20 cellular contexts compared by ENCODE assay signal in genomic region chr5:150918613-150919012, GRCh38. TPM values are rescaled to one million over a fixed set of nuclear protein-coding genes. Genes with fewer than 3 reads are reported as not detected.
DNase-seq lines count a peak whose midpoint lies in the region; ATAC-seq, FAIRE-seq and TF ChIP-seq lines count a peak whose summit lies in the region.
"Had no signal": no experiment of that assay in that cellular context is flagged by ENCODE, and none has a peak within 500 bp of the region (broad histone marks: within the 10 kb centered on the region; RNA-seq: fewer than 3 reads in every experiment).

No MANE protein-coding gene starts in this region.

- no peak for TF ChIP-seq POLR2A in H54 (IDR thresholded peaks at IDR 0.05; ENCODE audit: low read depth, low read length)

- CTCF ChIA-PET in A673 (lab: Charles Lee) = no interaction called here

- H2AFZ ChIP-seq in SU-DHL-6 (ENCODE audit: low read depth, low read length, severe bottlenecking) = peak overlapping the region; percentile 7

- no peak overlapping the region for H3K4me3 Mint-ChIP-seq in CD14-positive monocyte
- H3K4me3 Mint-ChIP-seq: activated naive CD4-positive, alpha-beta T cell treated with anti-CD3 and anti-CD28 coated beads, Interleukin-2, amount 10 ng/mL, durations not matched to agents 7 days and 5 days; immature natural killer cell; nephron; stimulated activated naive B cell treated with anti-CD40 and anti-IgM and Interleukin-4, amounts not matched to agents 10 μg/mL and 1 μg/mL and 100 μg/mL, for 72 hours had no signal

- no peak overlapping the region for H3K4me3 ChIP-seq in A673 (ENCODE audit: low read depth, low read length, poor library complexity, severe bottlenecking)
- no peak overlapping the region for H3K4me3 ChIP-seq in SU-DHL-6 (ENCODE audit: insufficient read depth, low read length, poor library complexity, severe bottlenecking)
- H3K4me3 ChIP-seq: colonic mucosa, transverse colon had no signal

- no peaks in the 10 kb centered on the region for H3K4me1 Mint-ChIP-seq in CD14-positive monocyte
- H3K4me1 Mint-ChIP-seq: activated naive CD4-positive, alpha-beta T cell treated with anti-CD3 and anti-CD28 coated beads, Interleukin-2, amount 10 ng/mL, durations not matched to agents 7 days and 5 days; immature natural killer cell; nephron; stimulated activated naive B cell treated with anti-CD40 and anti-IgM and Interleukin-4, amounts not matched to agents 10 μg/mL and 1 μg/mL and 100 μg/mL, for 72 hours had no signal

- no peak for TF ChIP-seq CTCF in A673 (conservative IDR thresholded peaks at IDR 0.05; ENCODE audit: low read depth, low read length)
- no peak for TF ChIP-seq CTCF in SU-DHL-6 (IDR thresholded peaks at IDR 0.05; ENCODE audit: insufficient read depth, low read length, poor library complexity, severe bottlenecking)
- no peak for TF ChIP-seq CTCF in CD14-positive monocyte (IDR thresholded peaks at IDR 0.05)

- intact Hi-C loops in A673 (cut with micrococcal nuclease; ENCODE audit: unreplicated experiment) (no loop called here), CD14-positive monocyte (cut with micrococcal nuclease) (no loop called here)

- H3K27me3 Mint-ChIP-seq in CD14-positive monocyte (ENCODE audit: low read depth in 3 of 3) = peaks cover 0 to 3% (median 2%) of the 10 kb centered on the region in 3 donors
- H3K27me3 Mint-ChIP-seq: activated naive CD4-positive, alpha-beta T cell treated with anti-CD3 and anti-CD28 coated beads, Interleukin-2, amount 10 ng/mL, durations not matched to agents 7 days and 5 days had no signal

- H3K27ac Mint-ChIP-seq in CD14-positive monocyte = no peak overlapping the region
- H3K27ac Mint-ChIP-seq: activated naive CD4-positive, alpha-beta T cell treated with anti-CD3 and anti-CD28 coated beads, Interleukin-2, amount 10 ng/mL, durations not matched to agents 7 days and 5 days; immature natural killer cell; stimulated activated naive B cell treated with anti-CD40 and anti-IgM and Interleukin-4, amounts not matched to agents 10 μg/mL and 1 μg/mL and 100 μg/mL, for 72 hours had no signal

- H3K27me3 ChIP-seq in A673 (replicated peaks; ENCODE audit: insufficient read depth, low read depth, low read length, poor library complexity) (no peaks in the 10 kb centered on the region), SU-DHL-6 (ENCODE audit: low read length) (peaks cover 8% of the 10 kb centered on the region; the same call in 1 of the 2 replicates)
- H3K27me3 ChIP-seq: colonic mucosa, transverse colon had no signal

- POLR2A ChIA-PET in A673 (lab: Charles Lee; ENCODE audit: low non-redundant PET) = no interaction called here

- H3F3A ChIP-seq in SU-DHL-6 (ENCODE audit: insufficient read depth) = no peaks in the 10 kb centered on the region

- H3K79me2 ChIP-seq in SU-DHL-6 (ENCODE audit: insufficient read depth, low read length) = no peaks in the 10 kb centered on the region

- H3K9me3 ChIP-seq in A673 (ENCODE audit: low read depth, low read length, poor library complexity, severe bottlenecking) = peaks cover 10% of the 10 kb centered on the region
- H3K9me3 ChIP-seq in SU-DHL-6 (ENCODE audit: insufficient read depth, low read length) = no peaks in the 10 kb centered on the region
- H3K9me3 ChIP-seq: colonic mucosa had no signal

- H3K9me2 ChIP-seq in SU-DHL-6 (replicated peaks; ENCODE audit: insufficient read depth, low read length) = no peaks in the 10 kb centered on the region

- H3K4me1 ChIP-seq in A673 (ENCODE audit: insufficient read depth, low read length, poor library complexity, severe bottlenecking) = no peaks in the 10 kb centered on the region
- H3K4me1 ChIP-seq: Caco-2, colonic mucosa, transverse colon had no signal

- H3K36me3 ChIP-seq in A673 (ENCODE audit: insufficient read depth, low read length, poor library complexity, severe bottlenecking) (no peaks in the 10 kb centered on the region), SU-DHL-6 (ENCODE audit: low read length) (no peaks in the 10 kb centered on the region)
- H3K36me3 ChIP-seq: colonic mucosa, transverse colon had no signal

- H4K20me1 ChIP-seq in SU-DHL-6 (ENCODE audit: low read depth, low read length) = no peaks in the 10 kb centered on the region

- DNase-seq in A673 (ENCODE audit: low spot score) (peak; percentile 23), H54 (ENCODE audit: insufficient read length, low spot score) (no peak), hepatic stellate cell (ENCODE audit: low spot score) (peak; percentile 7), CD14-positive monocyte (ENCODE audit: low spot score) (no peak)
- DNase-seq in stimulated activated CD4-positive, alpha-beta T cell treated with anti-CD3 and anti-CD28 coated beads, Interleukin-4, amount 100 ng/mL, for 4 hours = no peak
- no peak for DNase-seq in central memory CD4-positive, alpha-beta T cell
- DNase-seq: activated naive CD4-positive, alpha-beta T cell treated with anti-CD3 and anti-CD28 coated beads, Interleukin-2, amount 10 ng/mL, durations not matched to agents 7 days and 5 days; Caco-2; colonic mucosa; GDM1; immature natural killer cell; NCI-H1092; NCI-H526 treated with DMSO at 0.1 percent for 48 hours; stimulated activated naive B cell treated with anti-CD40 and anti-IgM and Interleukin-4, amounts not matched to agents 10 μg/mL and 1 μg/mL and 100 μg/mL, for 72 hours; transverse colon had no signal

- FAIRE-seq in H54 (lab: Jason Lieb, UNC) = peak; percentile 70
- FAIRE-seq: GM12892 had no signal

- H3K4me2 ChIP-seq in SU-DHL-6 (ENCODE audit: low read depth, low read length, poor library complexity, severe bottlenecking) = no peak overlapping the region

- H3K9me3 Mint-ChIP-seq in CD14-positive monocyte = peaks cover 20 to 74% (median 59%) of the 10 kb centered on the region in 7 donors

- no peak overlapping the region for H3K9ac ChIP-seq in SU-DHL-6 (ENCODE audit: low read length)

- no TSS peak for BruUV-seq in A673 (replicated peaks; lab: Mats Ljungman, UMichigan)

- H3K36me3 Mint-ChIP-seq in CD14-positive monocyte = no peaks in the 10 kb centered on the region
- H3K36me3 Mint-ChIP-seq: activated naive CD4-positive, alpha-beta T cell treated with anti-CD3 and anti-CD28 coated beads, Interleukin-2, amount 10 ng/mL, durations not matched to agents 7 days and 5 days had no signal

- no peak for ATAC-seq in GM19395 (IDR thresholded peaks at IDR 0.05; ENCODE audit: unreplicated experiment)
- ATAC-seq: stimulated activated naive B cell treated with anti-CD40 and anti-IgM and Interleukin-4, amounts not matched to agents 10 μg/mL and 1 μg/mL and 100 μg/mL, for 72 hours had no signal

- no peak overlapping the region for H3K27ac ChIP-seq in A673 (ENCODE audit: low read depth, low read length, poor library complexity, severe bottlenecking)
- H3K27ac ChIP-seq in SU-DHL-6 (ENCODE audit: low read depth, low read length) = no peak overlapping the region
- H3K27ac ChIP-seq: colonic mucosa, transverse colon had no signal

RNA-seq across cellular contexts. Expression of gene ZNF300, which starts 13.8 kb away (rescaled TPM):
- total RNA-seq in A673 (2021) = 12.6 and 13.1 TPM in 2 replicates
- under 1 TPM; 0.26 to 0.52 TPM for polyA plus RNA-seq in CD14-positive monocyte
- total RNA-seq: OCI-LY7 had no signal

Comparison
In these comparisons a context has a peak if more than half of its experiments do, and no peak if none do; other contexts are left out.
1. DNase-seq: peak in A673 (single experiment) and hepatic stellate cell (single experiment); none in H54 (single experiment), stimulated activated CD4-positive, alpha-beta T cell treated with anti-CD3 and anti-CD28 coated beads, Interleukin-4, amount 100 ng/mL, for 4 hours (0 of 2), central memory CD4-positive, alpha-beta T cell (single experiment) and CD14-positive monocyte (single experiment).